ENCODE assay signal across 8 cellular contexts in genomic region chr1:217135569-217135915, GRCh38.
A peak's percentile ranks its signal among the peaks of the same experiment; 100 is the strongest.
DNase-seq lines count a peak whose midpoint lies in the region; ATAC-seq, FAIRE-seq and TF ChIP-seq lines count a peak whose summit lies in the region.

No MANE protein-coding gene starts in this region.

- H3K4me3 ChIP-seq in BE2C (ENCODE audit: low read depth, low read length) (peak overlapping the region; percentile 61), H1 (ENCODE audit: extremely low read depth in 1 of 4, insufficient read depth in 2 of 4, low read depth in 3 of 4, low read length in 4 of 4) (peak overlapping the region; percentile 39 to 85 (median 60))
- no peak overlapping the region for H3K4me3 ChIP-seq in CD8-positive, alpha-beta memory T cell (ENCODE audit: low read length)

- H3K4ac ChIP-seq in H1 (replicated peaks; ENCODE audit: insufficient read length, low read depth, low read length): no peak overlapping the region

- H3K9me3 Mint-ChIP-seq in CD8-positive, alpha-beta memory T cell: peaks cover 0 to 30% (median 22%) of the 10 kb centered on the region in 5 donors

- peaks cover 0 to 6% of the 10 kb centered on the region in 2 experiments for H4K20me1 ChIP-seq in H1 (replicated peaks in 1 of 2; ENCODE audit: control insufficient read depth in 1 of 2, insufficient read depth in 2 of 2, low read length in 2 of 2)

- H3K27me3 Mint-ChIP-seq in CD8-positive, alpha-beta memory T cell: peaks cover 43 to 66% of the 10 kb centered on the region in 2 donors

- FAIRE-seq in H1 (lab: Jason Lieb, UNC): no peak

- ATAC-seq in GM19324 (IDR thresholded peaks at IDR 0.05; ENCODE audit: low FRiP score, unreplicated experiment): no peak

- H4K5ac ChIP-seq in H1 (ENCODE audit: insufficient read length, low read depth, low read length): no peak overlapping the region

- no peak overlapping the region for H2BK12ac ChIP-seq in H1 (ENCODE audit: low read depth, low read length)

- no peak overlapping the region for H2BK15ac ChIP-seq in H1 (ENCODE audit: low read length)

- no peak overlapping the region; the same call in 1 of the 2 replicates for H3K18ac ChIP-seq in H1 (ENCODE audit: extremely low read depth, low read length)

- no peak overlapping the region for H2BK20ac ChIP-seq in H1 (ENCODE audit: low read length)

- H3K14ac ChIP-seq in H1 (ENCODE audit: insufficient read length): no peak overlapping the region

- H3K36me3 ChIP-seq in BE2C: no peaks in the 10 kb centered on the region
- no peaks in the 10 kb centered on the region for H3K36me3 ChIP-seq in H1 (ENCODE audit: control insufficient read depth in 2 of 4, insufficient read depth in 4 of 4, low read length in 3 of 4)
- no peaks in the 10 kb centered on the region for H3K36me3 ChIP-seq in CD8-positive, alpha-beta memory T cell (ENCODE audit: insufficient read depth, low read length)

- H3K79me2 ChIP-seq in H1 (ENCODE audit: control insufficient read depth in 1 of 2, insufficient read depth in 2 of 2, low read length in 2 of 2): no peaks in the 10 kb centered on the region

- TF ChIP-seq EP300 in H1 (IDR thresholded peaks at IDR 0.05; ENCODE audit: borderline replicate concordance in 1 of 2, low read depth in 2 of 2, low read length in 2 of 2): no peak

- peak; percentile 41 for DNase-seq in BE2C
- DNase-seq in HuH-7.5 (ENCODE audit: low spot score): peak; percentile 62
- peak in 1 of 2 experiments; percentile 74 for DNase-seq in H1 (ENCODE audit: low read depth in 1 of 2, low spot score in 2 of 2)
- DNase-seq in myocyte (ENCODE audit: low read depth): peak; percentile 27
- no peak for DNase-seq in SKM-1 (lab: John Stamatoyannopoulos, UW; ENCODE audit: unreplicated experiment)
- no peak for DNase-seq in DMS114 treated with DMSO at 0.1 percent for 48 hours (lab: John Stamatoyannopoulos, UW; ENCODE audit: unreplicated experiment)
- DNase-seq in CD8-positive, alpha-beta memory T cell: no peak

- H2BK5ac ChIP-seq in H1 (ENCODE audit: low read depth, low read length): no peak overlapping the region

- TF ChIP-seq POLR2A in H1 (IDR thresholded peaks at IDR 0.05; ENCODE audit: control extremely low read depth in 1 of 2, low read depth in 2 of 2, low read length in 2 of 2): no peak

- H3K4me3 Mint-ChIP-seq in CD8-positive, alpha-beta memory T cell: peak overlapping the region in 1 of 7 donors; percentile 43

- no peak overlapping the region for H2AFZ ChIP-seq in H1 (ENCODE audit: low read length)

- no peak overlapping the region for H4K91ac ChIP-seq in H1 (replicated peaks; ENCODE audit: insufficient read length, low read length)

- H3K56ac ChIP-seq in H1 (replicated peaks; ENCODE audit: insufficient read length, low read depth, low read length): no peak overlapping the region

- no peak for TF ChIP-seq CTCF in BE2C (IDR thresholded peaks at IDR 0.05; ENCODE audit: low read depth, low read length)
- no peak for TF ChIP-seq CTCF in H1 (IDR thresholded peaks at IDR 0.05; ENCODE audit: control extremely low read depth in 1 of 3, insufficient read depth in 1 of 3, low read depth in 1 of 3, low read length in 3 of 3)

- POLR2A ChIA-PET in H1 (lab: Charles Lee; ENCODE audit: partially characterized antibody): interaction anchor here (0.8 kb wide), 1 partner anchor 25 kb away, joined by 3 read pairs; no protein-coding TSS in a partner anchor
- POLR2A ChIA-PET in CD8-positive, alpha-beta memory T cell (lab: Charles Lee): no interaction called here

- no peak overlapping the region for H3K27ac Mint-ChIP-seq in CD8-positive, alpha-beta memory T cell

- H3K27ac ChIP-seq in H1 (ENCODE audit: low read depth, low read length): no peak overlapping the region
- H3K27ac ChIP-seq in CD8-positive, alpha-beta memory T cell (ENCODE audit: low read depth, low read length): no peak overlapping the region

- peaks cover 28% of the 10 kb centered on the region; the same call in 1 of the 2 replicates for H3K23me2 ChIP-seq in H1 (ENCODE audit: low read depth, low read length)

- 0% methylated on average over 31 of the region's 32 CpGs; no CpG with 5 or more reads in 1 of the 2 experiments for WGBS in H1 (ENCODE audit: extremely low coverage in 1 of 2, insufficient coverage in 1 of 2, insufficient read length in 1 of 2, insufficient replicate concordance in 2 of 2, low coverage in 1 of 2, low lambda C conversion rate in 2 of 2, missing lambda C conversion rate in 1 of 2), 2 experiments

- H3K9me3 ChIP-seq in BE2C (no peaks in the 10 kb centered on the region), H1 (ENCODE audit: insufficient read depth in 2 of 2, low read depth in 1 of 2, low read length in 1 of 2) (no peaks in the 10 kb centered on the region)
- H3K9me3 ChIP-seq in CD8-positive, alpha-beta memory T cell (ENCODE audit: low read length): no peaks in the 10 kb centered on the region

- no peak overlapping the region for H3K9ac ChIP-seq in H1 (replicated peaks in 1 of 4; ENCODE audit: extremely low read depth in 1 of 4, low read depth in 3 of 4, low read length in 3 of 4)

- no peak overlapping the region for H3K23ac ChIP-seq in H1 (ENCODE audit: insufficient read length)

- TF ChIP-seq RAD21 in H1 (IDR thresholded peaks at IDR 0.05 in 1 of 2, conservative IDR thresholded peaks at IDR 0.05 in 1 of 2; ENCODE audit: low read depth in 2 of 2, low read length in 2 of 2): no peak

- peaks cover 0 to 3% (median 0%) of the 10 kb centered on the region in 3 donors for H3K4me1 Mint-ChIP-seq in CD8-positive, alpha-beta memory T cell

- H2AK5ac ChIP-seq in H1 (ENCODE audit: low read depth, low read length): no peak overlapping the region

- H3K27me3 ChIP-seq in BE2C: peaks cover 34% of the 10 kb centered on the region
- H3K27me3 ChIP-seq in H1 (replicated peaks in 1 of 4; ENCODE audit: control insufficient read depth in 3 of 4, extremely low read depth in 1 of 4, insufficient read depth in 3 of 4, low read length in 3 of 4): peaks cover 65 to 97% (median 86%) of the 10 kb centered on the region in 4 experiments
- peaks cover 13% of the 10 kb centered on the region for H3K27me3 ChIP-seq in CD8-positive, alpha-beta memory T cell (ENCODE audit: insufficient read depth, low read length, poor library complexity, severe bottlenecking)

- no peaks in the 10 kb centered on the region for H3K79me1 ChIP-seq in H1 (ENCODE audit: low read depth, low read length)

- H2BK120ac ChIP-seq in H1 (replicated peaks; ENCODE audit: low read depth, low read length): no peak overlapping the region

- H4K8ac ChIP-seq in H1 (ENCODE audit: extremely low read depth, insufficient read depth, low read length): no peak overlapping the region

- H3K4me2 ChIP-seq in H1 (ENCODE audit: insufficient read depth in 1 of 2, low read depth in 2 of 2, low read length in 2 of 2): peak overlapping the region; percentile 88 to 97

- CTCF ChIA-PET in H1 (lab: Charles Lee; ENCODE audit: partially characterized antibody): interaction anchor here (0.7 to 1.1 kb wide), 3 partner anchors 48 to 164 kb away, joined by 3 read pairs; no protein-coding TSS in a partner anchor
- CTCF ChIA-PET in CD8-positive, alpha-beta memory T cell (lab: Charles Lee): no interaction called here

- no peaks in the 10 kb centered on the region for H3K4me1 ChIP-seq in BE2C
- H3K4me1 ChIP-seq in H1 (replicated peaks in 1 of 4; ENCODE audit: control insufficient read depth in 3 of 4, insufficient read depth in 4 of 4, low read length in 3 of 4): peaks cover 10 to 35% (median 16%) of the 10 kb centered on the region in 4 experiments
- no peaks in the 10 kb centered on the region for H3K4me1 ChIP-seq in CD8-positive, alpha-beta memory T cell (ENCODE audit: insufficient read depth, low read length)

- peaks cover 0 to 8% (median 0%) of the 10 kb centered on the region in 3 donors for H3K36me3 Mint-ChIP-seq in CD8-positive, alpha-beta memory T cell

TF ChIP-seq in H1, 55 proteins besides CTCF, POLR2A, EP300 and RAD21:
- TF ChIP-seq SIX5 (IDR thresholded peaks at IDR 0.05; ENCODE audit: low read depth, low read length) (no peak), KDM4A (IDR thresholded peaks at IDR 0.05; ENCODE audit: low read depth, low read length, severe bottlenecking) (peak; percentile 16)

Comparison
In these comparisons a context has a peak if more than half of its experiments do, and no peak if none do; other contexts are left out.
1. DNase-seq: peak in BE2C (single experiment), HuH-7.5 (single experiment) and myocyte (single experiment); none in SKM-1 (single experiment), DMS114 treated with DMSO at 0.1 percent for 48 hours (single experiment) and CD8-positive, alpha-beta memory T cell (0 of 5).